Comparison of ENCODE assay signal across 1 cellular context in genomic region chr17:49361902-49362722, GRCh38.
TF ChIP-seq lines count a peak whose summit lies in the region.

TSS of gene ZNF652 (minus strand) at chr17:49362250. CDS start at chr17:49317725, 44,525 bp downstream.

TF ChIP-seq in HepG2, 621 proteins besides CTCF, POLR2A, EP300 and RAD21 (continued from another document and continues in another):
- TF ChIP-seq ZNF609 (CRISPR knock-in tag; IDR thresholded peaks at IDR 0.05; ENCODE audit: borderline replicate concordance) = no peak
- TF ChIP-seq RNF2 (conservative IDR thresholded peaks at IDR 0.05; ENCODE audit: low read depth) = no peak
- TF ChIP-seq NFE2L1 (CRISPR knock-in tag; IDR thresholded peaks at IDR 0.05; ENCODE audit: borderline replicate concordance) = no peak
- TF ChIP-seq ZNF232 (CRISPR knock-in tag; IDR thresholded peaks at IDR 0.05; ENCODE audit: borderline replicate concordance) = no peak
- TF ChIP-seq ELK4 (CRISPR knock-in tag; IDR thresholded peaks at IDR 0.05; ENCODE audit: borderline replicate concordance) = no peak
- no peak for TF ChIP-seq SATB2 (CRISPR knock-in tag; IDR thresholded peaks at IDR 0.05)
- TF ChIP-seq GATAD1 (CRISPR knock-in tag; IDR thresholded peaks at IDR 0.05) = peak; percentile 12; the same call in 1 of the 2 replicates
- TF ChIP-seq MEIS1 (CRISPR knock-in tag; IDR thresholded peaks at IDR 0.05; ENCODE audit: borderline replicate concordance) = 0 out of 2 replicates have a peak, but pooled peaks have one; percentile 61
- TF ChIP-seq ZNF124 (CRISPR knock-in tag; IDR thresholded peaks at IDR 0.05) = no peak
- TF ChIP-seq CHD2 (IDR thresholded peaks at IDR 0.05; ENCODE audit: low read depth, low read length) = peak; percentile 90
- 0 out of 2 replicates have a peak, but pooled peaks have one; percentile 7 for TF ChIP-seq WIZ (CRISPR knock-in tag; IDR thresholded peaks at IDR 0.05)
- TF ChIP-seq MED8 (CRISPR knock-in tag; IDR thresholded peaks at IDR 0.05; ENCODE audit: insufficient replicate concordance) = peak; percentile 75
- TF ChIP-seq ATF7 (IDR thresholded peaks at IDR 0.05) = no peak
- TF ChIP-seq ATF7 (CRISPR knock-in tag; IDR thresholded peaks at IDR 0.05) = no peak
- TF ChIP-seq STAT5B (CRISPR knock-in tag; IDR thresholded peaks at IDR 0.05) = no peak
- no peak for TF ChIP-seq ZBTB1 (CRISPR knock-in tag; IDR thresholded peaks at IDR 0.05; ENCODE audit: borderline replicate concordance)
- TF ChIP-seq ZNF570 (CRISPR knock-in tag; IDR thresholded peaks at IDR 0.05; ENCODE audit: borderline replicate concordance) = no peak
- TF ChIP-seq ZNF468 (CRISPR knock-in tag; IDR thresholded peaks at IDR 0.05) = no peak
- no peak for TF ChIP-seq REXO4 (CRISPR knock-in tag; IDR thresholded peaks at IDR 0.05; ENCODE audit: borderline replicate concordance)
- no peak for TF ChIP-seq ZHX2 (IDR thresholded peaks at IDR 0.05; ENCODE audit: low read depth)
- no peak for TF ChIP-seq ZHX2 (CRISPR knock-in tag; IDR thresholded peaks at IDR 0.05; ENCODE audit: borderline replicate concordance)
- no peak for TF ChIP-seq ZNF703 (CRISPR knock-in tag; IDR thresholded peaks at IDR 0.05; ENCODE audit: borderline replicate concordance)
- TF ChIP-seq MED1 (CRISPR knock-in tag; IDR thresholded peaks at IDR 0.05) = no peak
- no peak for TF ChIP-seq TBX3 (IDR thresholded peaks at IDR 0.05; ENCODE audit: borderline replicate concordance)
- no peak for TF ChIP-seq ZNF773 (CRISPR knock-in tag; IDR thresholded peaks at IDR 0.05; ENCODE audit: borderline replicate concordance)
- TF ChIP-seq RNF219 (CRISPR knock-in tag; IDR thresholded peaks at IDR 0.05) = no peak
- TF ChIP-seq ZBTB25 (CRISPR knock-in tag; IDR thresholded peaks at IDR 0.05) = peak; percentile 44; the same call in 1 of the 2 replicates
- no peak for TF ChIP-seq RARG (CRISPR knock-in tag; IDR thresholded peaks at IDR 0.05; ENCODE audit: low read depth)
- TF ChIP-seq ATF5 (CRISPR knock-in tag; IDR thresholded peaks at IDR 0.05; ENCODE audit: low read depth) = no peak
- TF ChIP-seq ZNF563 (CRISPR knock-in tag; IDR thresholded peaks at IDR 0.05) = peak; percentile 82; the same call in 1 of the 2 replicates
- no peak for TF ChIP-seq PHF20 (CRISPR knock-in tag; IDR thresholded peaks at IDR 0.05)
- TF ChIP-seq ATF2 (CRISPR knock-in tag; IDR thresholded peaks at IDR 0.05) = 0 out of 2 replicates have a peak, but pooled peaks have one; percentile 11
- peak; percentile 21; the same call in 1 of the 2 replicates for TF ChIP-seq ZNF143 (CRISPR knock-in tag; IDR thresholded peaks at IDR 0.05)
- no peak for TF ChIP-seq ZNF652 (CRISPR knock-in tag; IDR thresholded peaks at IDR 0.05; ENCODE audit: borderline replicate concordance, low read depth)
- TF ChIP-seq PBX2 (CRISPR knock-in tag; IDR thresholded peaks at IDR 0.05) = no peak
- no peak for TF ChIP-seq ZC3H13 (CRISPR knock-in tag; IDR thresholded peaks at IDR 0.05)
- no peak for TF ChIP-seq GATA4 (IDR thresholded peaks at IDR 0.05; ENCODE audit: borderline replicate concordance, low read depth)
- TF ChIP-seq MATR3 (CRISPR knock-in tag; IDR thresholded peaks at IDR 0.05) = no peak
- peak; percentile 100 for TF ChIP-seq ZNF205 (CRISPR knock-in tag; IDR thresholded peaks at IDR 0.05)
- no peak for TF ChIP-seq HNRNPH1 (optimal IDR thresholded peaks at IDR 0.05; ENCODE audit: low read depth, low read length)
- no peak for TF ChIP-seq ZBTB33 (CRISPR knock-in tag; IDR thresholded peaks at IDR 0.05)
- 0 out of 2 replicates have a peak, but pooled peaks have one; percentile 16 for TF ChIP-seq HDAC2 (CRISPR knock-in tag; IDR thresholded peaks at IDR 0.05)
- no peak for TF ChIP-seq ZNF292 (CRISPR knock-in tag; IDR thresholded peaks at IDR 0.05; ENCODE audit: borderline replicate concordance, low read depth)
- TF ChIP-seq PCBP2 (optimal IDR thresholded peaks at IDR 0.05; ENCODE audit: low read depth, low read length, poor library complexity, severe bottlenecking) = no peak
